In the genomic region with DNA sequence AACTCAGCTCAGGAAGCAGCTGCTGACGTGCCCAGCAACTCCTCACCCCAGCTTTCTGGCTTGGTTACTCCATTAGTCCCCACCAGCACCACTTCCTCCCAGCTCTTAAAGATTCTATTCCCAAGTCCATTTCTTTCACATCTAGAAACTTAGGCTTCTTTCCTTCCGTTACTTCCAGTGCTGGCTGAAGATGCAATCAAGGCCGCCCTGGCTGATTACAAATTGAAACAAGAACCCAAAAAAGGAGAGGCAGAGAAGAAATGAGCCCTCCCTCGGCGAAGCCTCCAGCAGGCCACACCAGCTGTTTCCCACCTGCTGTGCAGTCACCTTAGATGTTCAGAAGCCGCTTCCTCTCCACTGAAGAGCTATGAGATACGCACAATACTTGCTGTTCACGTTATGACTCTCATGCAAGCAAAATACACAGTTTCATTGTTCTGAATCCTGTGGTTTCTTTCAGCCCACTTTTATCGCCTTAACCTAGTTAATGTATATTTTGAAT, we compare ENCODE assay signal across 8 cellular contexts.
DNase-seq lines count a peak whose midpoint lies in the region; ATAC-seq lines count a peak whose summit lies in the region.

No MANE protein-coding gene starts in this region.

- ATAC-seq in GM18498 (IDR thresholded peaks at IDR 0.05; ENCODE audit: unreplicated experiment) (peak; percentile 78), HG02678 (IDR thresholded peaks at IDR 0.05; ENCODE audit: unreplicated experiment) (peak; percentile 78)

- DNase-seq in NCI-H345 (lab: John Stamatoyannopoulos, UW) = peak; percentile 88
- DNase-seq in activated naive CD4-positive, alpha-beta T cell treated with anti-CD3 and anti-CD28 coated beads, Interleukin-2, amount 50 U/mL, for 16 hours = peak; percentile 76
- DNase-seq in stimulated activated CD4-positive, alpha-beta T cell treated with anti-CD3 and anti-CD28 coated beads, Interleukin-2, amount 100 ng/mL, for 48 hours = peak; percentile 42 to 47
- DNase-seq in putamen (ENCODE audit: low spot score) = no peak
- DNase-seq in NCI-H526 treated with DMSO at 0.1 percent for 48 hours (lab: John Stamatoyannopoulos, UW) = no peak
- DNase-seq in NCI-H526 (lab: John Stamatoyannopoulos, UW) = no peak

Comparison
In these comparisons a context has a peak if more than half of its experiments do, and no peak if none do; other contexts are left out.
1. DNase-seq: peak in NCI-H345 (single experiment), activated naive CD4-positive, alpha-beta T cell treated with anti-CD3 and anti-CD28 coated beads, Interleukin-2, amount 50 U/mL, for 16 hours (single experiment) and stimulated activated CD4-positive, alpha-beta T cell treated with anti-CD3 and anti-CD28 coated beads, Interleukin-2, amount 100 ng/mL, for 48 hours (2 of 2); none in putamen (single experiment), NCI-H526 treated with DMSO at 0.1 percent for 48 hours (single experiment) and NCI-H526 (0 of 2).